Comparison of ENCODE assay signal across 8 cellular contexts in the genomic region with DNA sequence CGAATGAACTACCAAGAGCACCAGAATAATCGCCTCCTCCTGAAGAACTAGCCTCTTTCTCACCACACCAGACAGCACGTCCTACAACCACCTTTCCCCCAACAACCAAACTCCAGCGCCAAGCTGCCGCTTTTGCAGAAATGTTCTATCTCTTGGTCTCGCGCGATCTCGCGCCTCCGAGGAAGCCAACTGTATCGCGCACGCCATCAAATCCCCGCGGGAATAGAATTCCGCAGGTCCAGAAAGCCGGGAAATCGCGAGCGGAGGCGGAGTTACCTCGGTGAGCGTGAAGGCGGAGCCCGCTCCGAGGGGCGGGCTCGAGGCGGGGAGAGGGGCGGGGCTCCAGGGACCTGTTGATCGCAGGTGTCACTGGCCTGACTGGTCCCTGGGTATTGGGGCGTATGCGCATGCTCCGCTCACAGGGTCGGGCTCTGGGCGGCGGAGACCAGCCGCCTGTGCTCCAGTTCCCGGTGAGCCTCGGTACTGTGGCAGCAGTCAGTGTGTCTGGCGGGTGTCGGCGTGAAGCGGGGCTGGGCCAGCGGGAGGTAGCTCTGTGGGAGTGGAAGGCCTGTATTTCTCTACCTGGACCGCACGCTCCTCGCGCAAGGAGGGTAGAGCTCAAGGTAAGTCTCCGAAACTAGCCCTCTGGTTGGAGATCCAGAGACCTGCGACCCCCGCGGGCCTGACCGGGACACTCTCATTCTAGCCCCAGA. TPM values are rescaled to one million over a fixed set of nuclear protein-coding genes. Genes with fewer than 3 reads are reported as not detected.
DNase-seq lines count a peak whose midpoint lies in the region; TF ChIP-seq lines count a peak whose summit lies in the region.

Gene USP53, plus strand, starts transcription at position 463 of the 713 bp plus-strand sequence. CDS start 27,047 bp downstream, outside the sequence.

- peak within 1 kb of the TSS; percentile 84 for H3K9ac ChIP-seq in neural progenitor cell
- H3K9ac ChIP-seq in stomach smooth muscle (ENCODE audit: low read length in 2 of 2): peak within 1 kb of the TSS; percentile 94 to 95

- CTCF ChIA-PET in activated naive CD4-positive, alpha-beta T cell treated with anti-CD3 and anti-CD28 coated beads, Interleukin-2, amount 10 ng/mL, durations not matched to agents 7 days and 5 days (lab: Charles Lee): interaction anchor here (1.0 to 2.5 kb wide), 7 partner anchors 13 to 228 kb away, joined by 3 to 8 read pairs (median 4); no protein-coding TSS in a partner anchor

- H3K36me3 ChIP-seq in neural progenitor cell (no peaks in the 10 kb centered on the region), stomach smooth muscle (ENCODE audit: control insufficient read depth in 2 of 2, insufficient read depth in 2 of 2, low read length in 2 of 2) (no peaks in the 10 kb centered on the region)

- TF ChIP-seq CTCF in HFF-Myc (IDR thresholded peaks at IDR 0.05; ENCODE audit: low read depth, low read length, missing control alignments): no peak
- no peak for TF ChIP-seq CTCF in NB4 (IDR thresholded peaks at IDR 0.05; ENCODE audit: low read depth, low read length)
- no peak for TF ChIP-seq CTCF in neural progenitor cell (IDR thresholded peaks at IDR 0.05)

- peaks cover 17% of the 10 kb centered on the region for H3F3A ChIP-seq in neural progenitor cell (ENCODE audit: low read depth)

- H3K27me3 Mint-ChIP-seq in activated naive CD4-positive, alpha-beta T cell treated with anti-CD3 and anti-CD28 coated beads, Interleukin-2, amount 10 ng/mL, durations not matched to agents 7 days and 5 days: peaks cover 6% of the 10 kb centered on the region
- peaks cover 2% of the 10 kb centered on the region for H3K27me3 Mint-ChIP-seq in neural progenitor cell (ENCODE audit: insufficient read depth, low read depth)

- peaks cover 40% of the 10 kb centered on the region for H3K4me1 Mint-ChIP-seq in activated naive CD4-positive, alpha-beta T cell treated with anti-CD3 and anti-CD28 coated beads, Interleukin-2, amount 10 ng/mL, durations not matched to agents 7 days and 5 days
- peaks cover 5% of the 10 kb centered on the region for H3K4me1 Mint-ChIP-seq in neural progenitor cell

- peak; percentile 77 for TF ChIP-seq POLR2A in NB4 (IDR thresholded peaks at IDR 0.05; ENCODE audit: extremely low read depth, insufficient read length)

- H3K27ac ChIP-seq in neural progenitor cell: peak within 1 kb of the TSS; percentile 90
- H3K27ac ChIP-seq in stomach smooth muscle (ENCODE audit: low read length): peak within 1 kb of the TSS; percentile 87

- H3K4me1 ChIP-seq in neural progenitor cell: peaks cover 10% of the 10 kb centered on the region
- H3K4me1 ChIP-seq in stomach smooth muscle (ENCODE audit: control insufficient read depth, insufficient read depth, low read length): no peaks in the 10 kb centered on the region

- H3K9me3 Mint-ChIP-seq in activated naive CD4-positive, alpha-beta T cell treated with anti-CD3 and anti-CD28 coated beads, Interleukin-2, amount 10 ng/mL, durations not matched to agents 7 days and 5 days: no peaks in the 10 kb centered on the region
- H3K9me3 Mint-ChIP-seq in neural progenitor cell: no peaks in the 10 kb centered on the region

- H3K4me3 Mint-ChIP-seq in activated naive CD4-positive, alpha-beta T cell treated with anti-CD3 and anti-CD28 coated beads, Interleukin-2, amount 10 ng/mL, durations not matched to agents 7 days and 5 days: peak within 1 kb of the TSS; percentile 91
- H3K4me3 Mint-ChIP-seq in neural progenitor cell: peak within 1 kb of the TSS; percentile 94

- H3K9me3 ChIP-seq in neural progenitor cell (ENCODE audit: low read depth) (no peaks in the 10 kb centered on the region), stomach smooth muscle (ENCODE audit: control insufficient read depth in 2 of 2, low read length in 2 of 2) (no peaks in the 10 kb centered on the region)

- H3K79me2 ChIP-seq in neural progenitor cell (ENCODE audit: low read depth): peaks cover 30% of the 10 kb centered on the region

- peak; percentile 96 for DNase-seq in GM03348 (ENCODE audit: low spot score)
- peak; percentile 95 for DNase-seq in HFF-Myc (ENCODE audit: extremely low read depth, low read depth)
- DNase-seq in NB4 (ENCODE audit: low read depth): peak; percentile 96
- DNase-seq in SK-N-DZ (ENCODE audit: low spot score): peak; percentile 96
- peak; percentile 99 for DNase-seq in activated naive CD4-positive, alpha-beta T cell treated with anti-CD3 and anti-CD28 coated beads, Interleukin-2, amount 10 ng/mL, durations not matched to agents 7 days and 5 days
- peak; percentile 94 for DNase-seq in foreskin melanocyte
- peak; percentile 98 for DNase-seq in neural progenitor cell (ENCODE audit: low spot score)

- H3K27me3 ChIP-seq in neural progenitor cell (peaks cover 16% of the 10 kb centered on the region), stomach smooth muscle (ENCODE audit: control insufficient read depth in 1 of 2, insufficient read depth in 2 of 2, low read length in 2 of 2) (no peaks in the 10 kb centered on the region)

- H3K27ac Mint-ChIP-seq in activated naive CD4-positive, alpha-beta T cell treated with anti-CD3 and anti-CD28 coated beads, Interleukin-2, amount 10 ng/mL, durations not matched to agents 7 days and 5 days: peak within 1 kb of the TSS; percentile 96
- H3K27ac Mint-ChIP-seq in neural progenitor cell: peak within 1 kb of the TSS; percentile 98

- H4K20me1 ChIP-seq in neural progenitor cell (ENCODE audit: low read depth): no peaks in the 10 kb centered on the region

- H3K4me2 ChIP-seq in neural progenitor cell: peak within 1 kb of the TSS; percentile 78

- H3K36me3 Mint-ChIP-seq in activated naive CD4-positive, alpha-beta T cell treated with anti-CD3 and anti-CD28 coated beads, Interleukin-2, amount 10 ng/mL, durations not matched to agents 7 days and 5 days: peaks cover 1% of the 10 kb centered on the region
- H3K36me3 Mint-ChIP-seq in neural progenitor cell: no peaks in the 10 kb centered on the region

- H2AFZ ChIP-seq in neural progenitor cell (replicated peaks): peak within 1 kb of the TSS; percentile 93

- peak within 1 kb of the TSS; percentile 79 for H3K4me3 ChIP-seq in HFF-Myc (replicated peaks; ENCODE audit: low read depth, low read length)
- peak within 1 kb of the TSS; percentile 95 for H3K4me3 ChIP-seq in NB4 (ENCODE audit: low read depth, low read length)
- H3K4me3 ChIP-seq in neural progenitor cell: peak within 1 kb of the TSS; percentile 67
- peak within 1 kb of the TSS; percentile 95 to 98 for H3K4me3 ChIP-seq in stomach smooth muscle (ENCODE audit: low read length in 2 of 2)

RNA-seq across cellular contexts. Expression of gene USP53, which starts in this region (rescaled TPM):
- 2.8 and 3.2 TPM in 2 replicates for polyA plus RNA-seq in SK-N-DZ (2014; cell fraction: cytosol; rRNA removed)
- polyA plus RNA-seq in SK-N-DZ (2014; cell fraction: nucleus; rRNA removed): 5.3 and 5.5 TPM in 2 replicates
- total RNA-seq in neural progenitor cell (ENCODE audit: low replicate concordance): 14.6 and 38.7 TPM in 2 replicates

Comparison
In these comparisons a context has a peak if more than half of its experiments do, and no peak if none do; other contexts are left out.
1. Peak in every context shown above with its lines: DNase-seq, H3K4me3 ChIP-seq and H3K27ac ChIP-seq.